ENCODE assay signal across 8 cellular contexts in genomic region chr6:154995241-154996162, GRCh38. TPM values are rescaled to one million over a fixed set of nuclear protein-coding genes. Genes with fewer than 3 reads are reported as not detected.
DNase-seq lines count a peak whose midpoint lies in the region; ATAC-seq and TF ChIP-seq lines count a peak whose summit lies in the region.

Gene TIAM2 (plus strand): TSS chr6:154995315. CDS start chr6:155129224, 133,909 bp downstream.

- no peak for TF ChIP-seq CTCF in WTC11 (IDR thresholded peaks at IDR 0.05)
- no peak for TF ChIP-seq CTCF in esophagus squamous epithelium (IDR thresholded peaks at IDR 0.05)
- no peak for TF ChIP-seq CTCF in thyroid gland (IDR thresholded peaks at IDR 0.05)

- H3K27me3 ChIP-seq in esophagus squamous epithelium (peaks cover 0 to 40% (median 0%) of the 10 kb centered on the region in 4 donors), thyroid gland (no peaks in the 10 kb centered on the region)

- H3K9me3 ChIP-seq in esophagus squamous epithelium, result no peaks in the 10 kb centered on the region
- H3K9me3 ChIP-seq in thyroid gland, result no peaks in the 10 kb centered on the region

- intact Hi-C loops in esophagus squamous epithelium (cut with DNase I) (no loop called here), thyroid gland (cut with DNase I) (no loop called here)

- H3K27ac Mint-ChIP-seq in WTC11, result peak within 1 kb of the TSS; percentile 76
- H3K27ac Mint-ChIP-seq in naive thymus-derived CD8-positive, alpha-beta T cell, result peak within 1 kb of the TSS in 1 of 10 donors; percentile 13

- TF ChIP-seq POLR2A in esophagus squamous epithelium (IDR thresholded peaks at IDR 0.05) (no peak), thyroid gland (IDR thresholded peaks at IDR 0.05) (peak in 1 of 2 donors; percentile 12)

- no peak within 1 kb of the TSS for H3K27ac ChIP-seq in esophagus squamous epithelium
- peak within 1 kb of the TSS in 1 of 3 donors; percentile 24 for H3K27ac ChIP-seq in thyroid gland

- H3K4me3 ChIP-seq in esophagus squamous epithelium (peak within 1 kb of the TSS; percentile 45 to 72 (median 55)), thyroid gland (replicated peaks in 1 of 3) (peak within 1 kb of the TSS in 2 of 3 donors; percentile 22 to 53)

- peak within 1 kb of the TSS; percentile 79 for H3K4me3 Mint-ChIP-seq in WTC11
- peak within 1 kb of the TSS in 7 of 10 donors; percentile 25 to 50 (median 39) for H3K4me3 Mint-ChIP-seq in naive thymus-derived CD8-positive, alpha-beta T cell

- H3K9me3 Mint-ChIP-seq in WTC11, result no peaks in the 10 kb centered on the region
- no peaks in the 10 kb centered on the region for H3K9me3 Mint-ChIP-seq in naive thymus-derived CD8-positive, alpha-beta T cell

- H3K36me3 ChIP-seq in esophagus squamous epithelium (no peaks in the 10 kb centered on the region), thyroid gland (no peaks in the 10 kb centered on the region)

- peaks cover 22% of the 10 kb centered on the region for H3K27me3 Mint-ChIP-seq in WTC11 (ENCODE audit: low read depth)
- peaks cover 14 to 35% (median 27%) of the 10 kb centered on the region in 5 donors for H3K27me3 Mint-ChIP-seq in naive thymus-derived CD8-positive, alpha-beta T cell

- H3K36me3 Mint-ChIP-seq in WTC11, result no peaks in the 10 kb centered on the region
- no peaks in the 10 kb centered on the region for H3K36me3 Mint-ChIP-seq in naive thymus-derived CD8-positive, alpha-beta T cell

- WGBS in esophagus squamous epithelium, 2 donors, result 0% methylated on average over 7 of the region's 114 CpGs; no CpG with 5 or more reads in 1 of the 2 donors
- WGBS in thyroid gland, 2 donors, result 0 to 3% methylated on average over 15 to 32 of the region's 114 CpGs

- H3K4me1 ChIP-seq in esophagus squamous epithelium (peaks cover 5 to 20% (median 7%) of the 10 kb centered on the region in 3 donors), thyroid gland (peaks cover 0 to 9% of the 10 kb centered on the region in 2 donors)

- DNase-seq in A172 (ENCODE audit: low spot score) (peak; percentile 16), WTC11 (ENCODE audit: low spot score) (peak; percentile 63), esophagus squamous epithelium (lab: John Stamatoyannopoulos, UW) (no peak), thyroid gland (peak; percentile 13 to 19), middle frontal gyrus (ENCODE audit: extremely low spot score, low spot score) (no peak), H4 (ENCODE audit: low spot score) (no peak)
- no peak for DNase-seq in naive thymus-derived CD8-positive, alpha-beta T cell

- POLR2A ChIA-PET in WTC11 (lab: Charles Lee), result no interaction called here
- POLR2A ChIA-PET in naive thymus-derived CD8-positive, alpha-beta T cell (lab: Charles Lee), result no interaction called here

- ATAC-seq in GM21360 (IDR thresholded peaks at IDR 0.05; ENCODE audit: unreplicated experiment), result peak; percentile 58
- peak; percentile 80 for ATAC-seq in WTC11
- ATAC-seq in naive thymus-derived CD8-positive, alpha-beta T cell, result no peak

- H3K4me1 Mint-ChIP-seq in WTC11, result peaks cover 30% of the 10 kb centered on the region
- H3K4me1 Mint-ChIP-seq in naive thymus-derived CD8-positive, alpha-beta T cell, result peaks cover 0 to 10% (median 6%) of the 10 kb centered on the region in 4 donors

- CTCF ChIA-PET in WTC11 (lab: Charles Lee), result interaction anchor here (0.5 to 1.0 kb wide), 2 partner anchors 29 to 182 kb away, joined by 3 to 4 read pairs; no protein-coding TSS in a partner anchor

TF ChIP-seq in WTC11, 78 proteins besides CTCF, POLR2A, EP300 and RAD21 (continues in another document):
- TF ChIP-seq ZNF138 (CRISPR knock-in tag; conservative IDR thresholded peaks at IDR 0.05) (0 out of 2 replicates have a peak, but pooled peaks have one; percentile 15), MXD4 (CRISPR knock-in tag; IDR thresholded peaks at IDR 0.05; ENCODE audit: borderline replicate concordance) (no peak), NFE2L1 (CRISPR knock-in tag; IDR thresholded peaks at IDR 0.05) (no peak), TEAD4 (CRISPR knock-in tag; IDR thresholded peaks at IDR 0.05) (0 out of 2 replicates have a peak, but pooled peaks have one; percentile 44), FOXK1 (CRISPR knock-in tag; IDR thresholded peaks at IDR 0.05) (no peak), ZNF219 (CRISPR knock-in tag; IDR thresholded peaks at IDR 0.05; ENCODE audit: borderline replicate concordance) (0 out of 2 replicates have a peak, but pooled peaks have one; percentile 26), KAT7 (CRISPR knock-in tag; IDR thresholded peaks at IDR 0.05; ENCODE audit: borderline replicate concordance) (peak; percentile 72; the same call in 1 of the 2 replicates), HMGXB4 (CRISPR knock-in tag; IDR thresholded peaks at IDR 0.05) (peak; percentile 72; the same call in 1 of the 2 replicates), GABPB1 (CRISPR knock-in tag; IDR thresholded peaks at IDR 0.05) (peak; percentile 40; the same call in 1 of the 2 replicates), ETV6 (CRISPR knock-in tag; IDR thresholded peaks at IDR 0.05) (peak; percentile 9; the same call in 1 of the 2 replicates), FOXP1 (CRISPR knock-in tag; IDR thresholded peaks at IDR 0.05; ENCODE audit: borderline replicate concordance) (peak; percentile 73; the same call in 1 of the 2 replicates), ZNF121 (CRISPR knock-in tag; IDR thresholded peaks at IDR 0.05) (no peak), SP1 (CRISPR knock-in tag; conservative IDR thresholded peaks at IDR 0.05) (peak; percentile 67)
- TF ChIP-seq, protein P1, sequence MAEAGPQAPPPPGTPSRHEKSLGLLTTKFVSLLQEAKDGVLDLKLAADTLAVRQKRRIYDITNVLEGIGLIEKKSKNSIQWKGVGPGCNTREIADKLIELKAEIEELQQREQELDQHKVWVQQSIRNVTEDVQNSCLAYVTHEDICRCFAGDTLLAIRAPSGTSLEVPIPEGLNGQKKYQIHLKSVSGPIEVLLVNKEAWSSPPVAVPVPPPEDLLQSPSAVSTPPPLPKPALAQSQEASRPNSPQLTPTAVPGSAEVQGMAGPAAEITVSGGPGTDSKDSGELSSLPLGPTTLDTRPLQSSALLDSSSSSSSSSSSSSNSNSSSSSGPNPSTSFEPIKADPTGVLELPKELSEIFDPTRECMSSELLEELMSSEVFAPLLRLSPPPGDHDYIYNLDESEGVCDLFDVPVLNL (CRISPR knock-in tag; IDR thresholded peaks at IDR 0.05; ENCODE audit: borderline replicate concordance, low read depth), result 0 out of 2 replicates have a peak, but pooled peaks have one; percentile 16
- TF ChIP-seq, protein P2, sequence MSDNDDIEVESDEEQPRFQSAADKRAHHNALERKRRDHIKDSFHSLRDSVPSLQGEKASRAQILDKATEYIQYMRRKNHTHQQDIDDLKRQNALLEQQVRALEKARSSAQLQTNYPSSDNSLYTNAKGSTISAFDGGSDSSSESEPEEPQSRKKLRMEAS (CRISPR knock-in tag; IDR thresholded peaks at IDR 0.05), result 0 out of 2 replicates have a peak, but pooled peaks have one; percentile 33
- TF ChIP-seq, protein P3, sequence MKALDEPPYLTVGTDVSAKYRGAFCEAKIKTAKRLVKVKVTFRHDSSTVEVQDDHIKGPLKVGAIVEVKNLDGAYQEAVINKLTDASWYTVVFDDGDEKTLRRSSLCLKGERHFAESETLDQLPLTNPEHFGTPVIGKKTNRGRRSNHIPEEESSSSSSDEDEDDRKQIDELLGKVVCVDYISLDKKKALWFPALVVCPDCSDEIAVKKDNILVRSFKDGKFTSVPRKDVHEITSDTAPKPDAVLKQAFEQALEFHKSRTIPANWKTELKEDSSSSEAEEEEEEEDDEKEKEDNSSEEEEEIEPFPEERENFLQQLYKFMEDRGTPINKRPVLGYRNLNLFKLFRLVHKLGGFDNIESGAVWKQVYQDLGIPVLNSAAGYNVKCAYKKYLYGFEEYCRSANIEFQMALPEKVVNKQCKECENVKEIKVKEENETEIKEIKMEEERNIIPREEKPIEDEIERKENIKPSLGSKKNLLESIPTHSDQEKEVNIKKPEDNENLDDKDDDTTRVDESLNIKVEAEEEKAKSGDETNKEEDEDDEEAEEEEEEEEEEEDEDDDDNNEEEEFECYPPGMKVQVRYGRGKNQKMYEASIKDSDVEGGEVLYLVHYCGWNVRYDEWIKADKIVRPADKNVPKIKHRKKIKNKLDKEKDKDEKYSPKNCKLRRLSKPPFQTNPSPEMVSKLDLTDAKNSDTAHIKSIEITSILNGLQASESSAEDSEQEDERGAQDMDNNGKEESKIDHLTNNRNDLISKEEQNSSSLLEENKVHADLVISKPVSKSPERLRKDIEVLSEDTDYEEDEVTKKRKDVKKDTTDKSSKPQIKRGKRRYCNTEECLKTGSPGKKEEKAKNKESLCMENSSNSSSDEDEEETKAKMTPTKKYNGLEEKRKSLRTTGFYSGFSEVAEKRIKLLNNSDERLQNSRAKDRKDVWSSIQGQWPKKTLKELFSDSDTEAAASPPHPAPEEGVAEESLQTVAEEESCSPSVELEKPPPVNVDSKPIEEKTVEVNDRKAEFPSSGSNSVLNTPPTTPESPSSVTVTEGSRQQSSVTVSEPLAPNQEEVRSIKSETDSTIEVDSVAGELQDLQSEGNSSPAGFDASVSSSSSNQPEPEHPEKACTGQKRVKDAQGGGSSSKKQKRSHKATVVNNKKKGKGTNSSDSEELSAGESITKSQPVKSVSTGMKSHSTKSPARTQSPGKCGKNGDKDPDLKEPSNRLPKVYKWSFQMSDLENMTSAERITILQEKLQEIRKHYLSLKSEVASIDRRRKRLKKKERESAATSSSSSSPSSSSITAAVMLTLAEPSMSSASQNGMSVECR (CRISPR knock-in tag; IDR thresholded peaks at IDR 0.05; ENCODE audit: borderline replicate concordance), result peak; percentile 69; the same call in 1 of the 2 replicates

RNA-seq across cellular contexts. Expression of gene TIAM2, which starts in this region (rescaled TPM):
- 10.5 and 14.5 TPM in 2 replicates for total RNA-seq in A172 (2014; rRNA removed; shearing (Covaris generic))
- 15.1 to 19.2 TPM (median 16.9 TPM) in 3 replicates for total RNA-seq in WTC11 (2021)
- total RNA-seq in esophagus squamous epithelium, result 10 to 100 TPM in 1 of 4 donors, 1 to 10 TPM in 3; 2.3 to 10.3 (median 5.6) TPM
- total RNA-seq in naive thymus-derived CD8-positive, alpha-beta T cell, result 1 to 10 TPM; 6.7 to 8.3 TPM
- polyA plus RNA-seq in naive thymus-derived CD8-positive, alpha-beta T cell, result 1 to 10 TPM in 1 of 3 donors, under 1 TPM in 2; 0.09 to 1.3 (median 0.53) TPM
- total RNA-seq in thyroid gland, result 10 to 100 TPM; 11.1 to 26.1 (median 18.5) TPM
- total RNA-seq in H4 (2014; rRNA removed; shearing (Covaris generic)), result 3.4 and 5.7 TPM in 2 replicates

Comparison
In these comparisons a context has a peak if more than half of its experiments do, and no peak if none do; other contexts are left out.
1. DNase-seq: peak in A172 (single experiment), WTC11 (single experiment) and thyroid gland (2 of 2); none in esophagus squamous epithelium (single experiment), naive thymus-derived CD8-positive, alpha-beta T cell (0 of 10), middle frontal gyrus (single experiment) and H4 (single experiment).
2. ATAC-seq: peak in GM21360 (single experiment) and WTC11 (single experiment); none in naive thymus-derived CD8-positive, alpha-beta T cell (0 of 2).